ENCODE assay signal across 9 cellular contexts in genomic region chr12:64824500-64825142, GRCh38. TPM values are rescaled to one million over a fixed set of nuclear protein-coding genes. Genes with fewer than 3 reads are reported as not detected.
DNase-seq lines count a peak whose midpoint lies in the region; ATAC-seq and TF ChIP-seq lines count a peak whose summit lies in the region.
"Had no signal": no experiment of that assay in that cellular context is flagged by ENCODE, and none has a peak within 500 bp of the region (broad histone marks: within the 10 kb centered on the region; RNA-seq: fewer than 3 reads in every experiment).

TBC1D30 (plus strand) TSS chr12:64824647; CDS start chr12:64824880, 233 bp downstream.

- DNase-seq in NCI-H2196 (lab: John Stamatoyannopoulos, UW; ENCODE audit: unreplicated experiment) (peak; percentile 55), NCI-H2196 treated with DMSO at 0.1 percent for 48 hours (lab: John Stamatoyannopoulos, UW; ENCODE audit: unreplicated experiment) (no peak), MG63 (peak; percentile 44), T1000 (lab: John Stamatoyannopoulos, UW) (peak; percentile 97)
- peak; percentile 4 to 34 (median 4) for DNase-seq in stimulated activated CD4-positive, alpha-beta T cell treated with anti-CD3 and anti-CD28 coated beads, TNF-alpha, amount 100 ng/mL, for 4 hours (ENCODE audit: low read depth in 3 of 3)

- no peak for ATAC-seq in HG03378 (IDR thresholded peaks at IDR 0.05; ENCODE audit: unreplicated experiment)

- H3K9me3 ChIP-seq in MG63 (peaks cover 14% of the 10 kb centered on the region), liver (ENCODE audit: control insufficient read depth in 4 of 4, low read length in 3 of 4) (peaks cover 0 to 2% (median 0%) of the 10 kb centered on the region in 4 donors)

- H3K9ac ChIP-seq in liver (ENCODE audit: low read depth in 1 of 2, low read length in 2 of 2), result no peak within 1 kb of the TSS
- H3K9ac ChIP-seq: BLaER1 treated with 17β-estradiol and CSF1 and Interleukin-3, amounts not matched to agents 10 nM and 100 nM had no signal

- H3K36me3 Mint-ChIP-seq in dendritic cell treated with granulocyte-macrophage colony-stimulating factor and Interleukin-4, amounts not matched to agents 40 ng/mL and 50 ng/mL, for 4 days (ENCODE audit: low read depth), result no peaks in the 10 kb centered on the region

- H3K4me3 Mint-ChIP-seq in dendritic cell treated with granulocyte-macrophage colony-stimulating factor and Interleukin-4, amounts not matched to agents 40 ng/mL and 50 ng/mL, for 4 days, result peak within 1 kb of the TSS; percentile 72

- TF ChIP-seq RAD21 in liver (IDR thresholded peaks at IDR 0.05), result no peak

- H3K4me1 ChIP-seq in liver (ENCODE audit: control insufficient read depth in 4 of 4, insufficient read depth in 4 of 4, low read length in 3 of 4), result peaks cover 11 to 26% (median 17%) of the 10 kb centered on the region in 4 donors

- H3K36me3 ChIP-seq in MG63 (no peaks in the 10 kb centered on the region), liver (ENCODE audit: control insufficient read depth in 4 of 4, insufficient read depth in 3 of 4, low read depth in 1 of 4, low read length in 3 of 4) (no peaks in the 10 kb centered on the region)

- peaks cover 16% of the 10 kb centered on the region for H3K4me1 Mint-ChIP-seq in dendritic cell treated with granulocyte-macrophage colony-stimulating factor and Interleukin-4, amounts not matched to agents 40 ng/mL and 50 ng/mL, for 4 days (ENCODE audit: low read depth)

- TF ChIP-seq CTCF in liver (IDR thresholded peaks at IDR 0.05; ENCODE audit: low read depth, low read length, missing input control), result no peak

- no peak within 1 kb of the TSS for H3K27ac ChIP-seq in liver (ENCODE audit: low read depth in 1 of 2, low read length in 2 of 2)
- H3K27ac ChIP-seq: BLaER1 treated with 17β-estradiol and CSF1 and Interleukin-3, amounts not matched to agents 10 nM and 100 nM had no signal

- no peaks in the 10 kb centered on the region for H3K9me3 Mint-ChIP-seq in dendritic cell treated with granulocyte-macrophage colony-stimulating factor and Interleukin-4, amounts not matched to agents 40 ng/mL and 50 ng/mL, for 4 days

- peak within 1 kb of the TSS; percentile 44 for H3K4me3 ChIP-seq in MG63
- H3K4me3 ChIP-seq in liver (ENCODE audit: low read depth in 1 of 3, low read length in 3 of 3), result peak within 1 kb of the TSS in 2 of 3 donors; percentile 47 to 49
- H3K4me3 ChIP-seq: BLaER1 treated with 17β-estradiol and CSF1 and Interleukin-3, amounts not matched to agents 10 nM and 100 nM had no signal

- intact Hi-C loops in dendritic cell treated with granulocyte-macrophage colony-stimulating factor and Interleukin-4, amounts not matched to agents 40 ng/mL and 50 ng/mL, for 4 days (cut with micrococcal nuclease), result no loop called here

- H3K27ac Mint-ChIP-seq in dendritic cell treated with granulocyte-macrophage colony-stimulating factor and Interleukin-4, amounts not matched to agents 40 ng/mL and 50 ng/mL, for 4 days, result no peak within 1 kb of the TSS

- peaks cover 67% of the 10 kb centered on the region for H3K27me3 Mint-ChIP-seq in dendritic cell treated with granulocyte-macrophage colony-stimulating factor and Interleukin-4, amounts not matched to agents 40 ng/mL and 50 ng/mL, for 4 days

- 2% methylated on average over 69 of the region's 69 CpGs for WGBS in liver

- peaks cover 39% of the 10 kb centered on the region for H3K27me3 ChIP-seq in MG63
- H3K27me3 ChIP-seq in liver (ENCODE audit: control insufficient read depth in 4 of 4, insufficient read depth in 4 of 4, low read length in 3 of 4), result peaks cover 0 to 10% (median under 1%) of the 10 kb centered on the region in 4 donors
- H3K27me3 ChIP-seq: BLaER1 treated with 17β-estradiol and CSF1 and Interleukin-3, amounts not matched to agents 10 nM and 100 nM had no signal

TF ChIP-seq in liver, 16 proteins besides CTCF, POLR2A, EP300 and RAD21:
- TF ChIP-seq FOXA1 (IDR thresholded peaks at IDR 0.05), result no peak
- no peak for TF ChIP-seq FOXA2 (IDR thresholded peaks at IDR 0.05)
- no peak for TF ChIP-seq EGR1 (IDR thresholded peaks at IDR 0.05; ENCODE audit: low read depth in 2 of 2)
- TF ChIP-seq REST (IDR thresholded peaks at IDR 0.05), result no peak
- TF ChIP-seq HNF4A (conservative IDR thresholded peaks at IDR 0.05), result no peak
- no peak for TF ChIP-seq SP1 (IDR thresholded peaks at IDR 0.05)
- no peak for TF ChIP-seq GABPA (IDR thresholded peaks at IDR 0.05 in 1 of 2, conservative IDR thresholded peaks at IDR 0.05 in 1 of 2)
- TF ChIP-seq NR2F2 (IDR thresholded peaks at IDR 0.05), result no peak
- no peak for TF ChIP-seq TAF1 (conservative IDR thresholded peaks at IDR 0.05)
- no peak for TF ChIP-seq HNF4G (IDR thresholded peaks at IDR 0.05)
- no peak for TF ChIP-seq YY1 (IDR thresholded peaks at IDR 0.05)

RNA-seq across cellular contexts. Expression of gene TBC1D30, which starts in this region (rescaled TPM):
- total RNA-seq in MG63 (2014; rRNA removed; shearing (Covaris generic); ENCODE audit: low replicate concordance), result 0.20 and 0.30 TPM in 2 replicates
- total RNA-seq in liver, result 1 to 10 TPM in 1 of 2 donors, under 1 TPM in 1; 0.79 to 2.2 TPM
- under 1 TPM; 0.46 to 0.60 TPM for polyA plus RNA-seq in liver

Comparison
In these comparisons a context has a peak if more than half of its experiments do, and no peak if none do; other contexts are left out.
1. Peak in DNase-seq and H3K4me3 ChIP-seq in MG63; RNA of the gene not detected or under 1 TPM.